Comparison of ENCODE assay signal across 10 cellular contexts in the genomic region with DNA sequence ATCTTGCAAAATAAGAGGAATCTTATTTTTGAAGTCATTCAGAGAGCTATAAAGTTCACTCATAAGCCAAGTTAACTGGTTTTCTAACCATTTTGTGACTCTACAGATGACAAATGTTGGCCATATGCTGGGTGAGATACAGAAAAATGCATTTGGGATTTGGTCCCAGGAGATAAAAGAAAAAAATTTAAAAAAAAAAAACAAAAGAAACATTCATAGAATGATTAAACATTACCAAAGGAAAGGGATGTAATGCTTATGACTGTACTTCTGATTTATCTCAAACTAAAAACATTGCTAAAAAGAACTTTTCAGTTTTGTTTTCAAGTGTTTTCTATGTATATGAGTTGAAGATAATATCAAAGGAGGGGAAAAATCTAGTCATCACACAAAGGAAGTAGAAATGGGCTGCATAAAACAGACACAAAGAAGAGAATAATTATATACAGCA. TPM values are rescaled to one million over a fixed set of nuclear protein-coding genes. Genes with fewer than 3 reads are reported as not detected.
DNase-seq lines count a peak whose midpoint lies in the region; ATAC-seq and TF ChIP-seq lines count a peak whose summit lies in the region.
"Had no signal": no experiment of that assay in that cellular context is flagged by ENCODE, and none has a peak within 500 bp of the region (broad histone marks: within the 10 kb centered on the region; RNA-seq: fewer than 3 reads in every experiment).

No MANE protein-coding gene starts in this region.

- no peak for TF ChIP-seq POLR2A in vagina (IDR thresholded peaks at IDR 0.05)

- POLR2A ChIA-PET in activated CD4-positive, alpha-beta memory T cell treated with anti-CD3 and anti-CD28 coated beads, Interleukin-2, amount 10 ng/mL, durations not matched to agents 7 days and 5 days (lab: Charles Lee): interaction anchor here (0.6 to 4.5 kb wide), 6 partner anchors 13 to 225 kb away, joined by 3 to 24 read pairs (median 6); no protein-coding TSS in a partner anchor

- no peak overlapping the region for H3K4me3 ChIP-seq in vagina
- H3K4me3 ChIP-seq: prostate gland had no signal

- H3K27me3 Mint-ChIP-seq in activated naive CD4-positive, alpha-beta T cell treated with anti-CD3 and anti-CD28 coated beads, Interleukin-2, amount 10 ng/mL, durations not matched to agents 7 days and 5 days: no peaks in the 10 kb centered on the region
- no peaks in the 10 kb centered on the region for H3K27me3 Mint-ChIP-seq in activated CD4-positive, alpha-beta memory T cell treated with anti-CD3 and anti-CD28 coated beads, Interleukin-2, amount 10 ng/mL, durations not matched to agents 7 days and 5 days
- H3K27me3 Mint-ChIP-seq in stimulated activated naive CD8-positive, alpha-beta T cell treated with anti-CD3 and anti-CD28 coated beads, Interleukin-15, amount 100 ng/mL, for 72 hours: no peaks in the 10 kb centered on the region

- H3K4me1 Mint-ChIP-seq in activated naive CD4-positive, alpha-beta T cell treated with anti-CD3 and anti-CD28 coated beads, Interleukin-2, amount 10 ng/mL, durations not matched to agents 7 days and 5 days: peaks cover 27% of the 10 kb centered on the region
- H3K4me1 Mint-ChIP-seq in activated CD4-positive, alpha-beta memory T cell treated with anti-CD3 and anti-CD28 coated beads, Interleukin-2, amount 10 ng/mL, durations not matched to agents 7 days and 5 days: peaks cover 38% of the 10 kb centered on the region
- H3K4me1 Mint-ChIP-seq in stimulated activated naive CD8-positive, alpha-beta T cell treated with anti-CD3 and anti-CD28 coated beads, Interleukin-15, amount 100 ng/mL, for 72 hours: peaks cover 64% of the 10 kb centered on the region

- TF ChIP-seq CTCF in vagina (IDR thresholded peaks at IDR 0.05): no peak

- H3K36me3 Mint-ChIP-seq in activated naive CD4-positive, alpha-beta T cell treated with anti-CD3 and anti-CD28 coated beads, Interleukin-2, amount 10 ng/mL, durations not matched to agents 7 days and 5 days: peaks cover 56% of the 10 kb centered on the region
- peaks cover 67% of the 10 kb centered on the region for H3K36me3 Mint-ChIP-seq in activated CD4-positive, alpha-beta memory T cell treated with anti-CD3 and anti-CD28 coated beads, Interleukin-2, amount 10 ng/mL, durations not matched to agents 7 days and 5 days (ENCODE audit: low read depth)

- no peak for DNase-seq in activated naive CD4-positive, alpha-beta T cell treated with anti-CD3 and anti-CD28 coated beads, Interleukin-2, amount 10 ng/mL, durations not matched to agents 7 days and 5 days
- DNase-seq in activated naive CD4-positive, alpha-beta T cell (lab: John Stamatoyannopoulos, UW): no peak
- DNase-seq in activated CD4-positive, alpha-beta memory T cell treated with anti-CD3 and anti-CD28 coated beads, Interleukin-2, amount 10 ng/mL, durations not matched to agents 7 days and 5 days: no peak
- DNase-seq in stimulated activated naive CD8-positive, alpha-beta T cell treated with anti-CD3 and anti-CD28 coated beads, Interleukin-15, amount 100 ng/mL, for 72 hours: no peak
- DNase-seq in vagina (ENCODE audit: extremely low spot score in 2 of 2) (no peak), medulla oblongata (ENCODE audit: extremely low spot score) (no peak)
- DNase-seq: NCI-H526 treated with DMSO at 0.1 percent for 48 hours had no signal

- H3K9me3 ChIP-seq in vagina: no peaks in the 10 kb centered on the region
- H3K9me3 ChIP-seq: prostate gland had no signal

- peak; percentile 57 for ATAC-seq in HG02885 (IDR thresholded peaks at IDR 0.05; ENCODE audit: poor library complexity, unreplicated experiment)
- ATAC-seq in stimulated activated naive CD8-positive, alpha-beta T cell treated with anti-CD3 and anti-CD28 coated beads, Interleukin-15, amount 100 ng/mL, for 72 hours: peak; percentile 95
- ATAC-seq in HG03571 (IDR thresholded peaks at IDR 0.05; ENCODE audit: unreplicated experiment): no peak

- H3K4me3 Mint-ChIP-seq in activated naive CD4-positive, alpha-beta T cell treated with anti-CD3 and anti-CD28 coated beads, Interleukin-2, amount 10 ng/mL, durations not matched to agents 7 days and 5 days: no peak overlapping the region
- no peak overlapping the region for H3K4me3 Mint-ChIP-seq in activated CD4-positive, alpha-beta memory T cell treated with anti-CD3 and anti-CD28 coated beads, Interleukin-2, amount 10 ng/mL, durations not matched to agents 7 days and 5 days
- H3K4me3 Mint-ChIP-seq in stimulated activated naive CD8-positive, alpha-beta T cell treated with anti-CD3 and anti-CD28 coated beads, Interleukin-15, amount 100 ng/mL, for 72 hours: peak overlapping the region; percentile 3 to 55

- intact Hi-C loops in vagina (cut with DNase I): no loop called here

- H3K36me3 ChIP-seq in vagina: peaks cover 0 to 4% of the 10 kb centered on the region in 2 donors
- H3K36me3 ChIP-seq: prostate gland had no signal

- CTCF ChIA-PET in activated naive CD4-positive, alpha-beta T cell treated with anti-CD3 and anti-CD28 coated beads, Interleukin-2, amount 10 ng/mL, durations not matched to agents 7 days and 5 days (lab: Charles Lee): interaction anchor here (0.9 to 2.5 kb wide), 3 partner anchors 14 to 226 kb away, joined by 3 to 5 read pairs (median 4); no protein-coding TSS in a partner anchor
- CTCF ChIA-PET in activated CD4-positive, alpha-beta memory T cell treated with anti-CD3 and anti-CD28 coated beads, Interleukin-2, amount 10 ng/mL, durations not matched to agents 7 days and 5 days (lab: Charles Lee): interaction anchor here (0.7 to 1.4 kb wide), 6 partner anchors 51 to 545 kb away, joined by 3 to 6 read pairs (median 4); no protein-coding TSS in a partner anchor

- H3K27me3 ChIP-seq in vagina: no peaks in the 10 kb centered on the region

- H3K27ac Mint-ChIP-seq in activated naive CD4-positive, alpha-beta T cell treated with anti-CD3 and anti-CD28 coated beads, Interleukin-2, amount 10 ng/mL, durations not matched to agents 7 days and 5 days: peak overlapping the region; percentile 60
- peak overlapping the region; percentile 70 for H3K27ac Mint-ChIP-seq in activated CD4-positive, alpha-beta memory T cell treated with anti-CD3 and anti-CD28 coated beads, Interleukin-2, amount 10 ng/mL, durations not matched to agents 7 days and 5 days
- H3K27ac Mint-ChIP-seq in stimulated activated naive CD8-positive, alpha-beta T cell treated with anti-CD3 and anti-CD28 coated beads, Interleukin-15, amount 100 ng/mL, for 72 hours: peak overlapping the region; percentile 49 to 71

- peaks cover 16% of the 10 kb centered on the region for H3K4me1 ChIP-seq in vagina

- H3K9me3 Mint-ChIP-seq in activated naive CD4-positive, alpha-beta T cell treated with anti-CD3 and anti-CD28 coated beads, Interleukin-2, amount 10 ng/mL, durations not matched to agents 7 days and 5 days: no peaks in the 10 kb centered on the region
- no peaks in the 10 kb centered on the region for H3K9me3 Mint-ChIP-seq in activated CD4-positive, alpha-beta memory T cell treated with anti-CD3 and anti-CD28 coated beads, Interleukin-2, amount 10 ng/mL, durations not matched to agents 7 days and 5 days
- H3K9me3 Mint-ChIP-seq in stimulated activated naive CD8-positive, alpha-beta T cell treated with anti-CD3 and anti-CD28 coated beads, Interleukin-15, amount 100 ng/mL, for 72 hours: peaks cover 0 to 4% of the 10 kb centered on the region in 2 donors

- no peak overlapping the region for H3K27ac ChIP-seq in vagina
- H3K27ac ChIP-seq: prostate gland had no signal

RNA-seq across cellular contexts. Expression of a gene that starts 43.1 kb away (rescaled TPM):
- 10 to 100 TPM; 44.9 to 45.0 TPM for total RNA-seq in activated CD4-positive, alpha-beta memory T cell treated with anti-CD3 and anti-CD28 coated beads, Interleukin-2, amount 10 ng/mL, durations not matched to agents 7 days and 5 days
- 60.4 TPM for total RNA-seq in vagina

Comparison
In these comparisons a context has a peak if more than half of its experiments do, and no peak if none do; other contexts are left out.
1. H3K4me3 Mint-ChIP-seq: peak in stimulated activated naive CD8-positive, alpha-beta T cell treated with anti-CD3 and anti-CD28 coated beads, Interleukin-15, amount 100 ng/mL, for 72 hours (2 of 2); none in activated naive CD4-positive, alpha-beta T cell treated with anti-CD3 and anti-CD28 coated beads, Interleukin-2, amount 10 ng/mL, durations not matched to agents 7 days and 5 days (single experiment) and activated CD4-positive, alpha-beta memory T cell treated with anti-CD3 and anti-CD28 coated beads, Interleukin-2, amount 10 ng/mL, durations not matched to agents 7 days and 5 days (single experiment).
2. Peak in every context shown above with its lines, with median percentiles within 50 percentile points of each other: H3K27ac Mint-ChIP-seq.